Comparison of ENCODE assay signal across 27 cellular contexts in the genomic region with DNA sequence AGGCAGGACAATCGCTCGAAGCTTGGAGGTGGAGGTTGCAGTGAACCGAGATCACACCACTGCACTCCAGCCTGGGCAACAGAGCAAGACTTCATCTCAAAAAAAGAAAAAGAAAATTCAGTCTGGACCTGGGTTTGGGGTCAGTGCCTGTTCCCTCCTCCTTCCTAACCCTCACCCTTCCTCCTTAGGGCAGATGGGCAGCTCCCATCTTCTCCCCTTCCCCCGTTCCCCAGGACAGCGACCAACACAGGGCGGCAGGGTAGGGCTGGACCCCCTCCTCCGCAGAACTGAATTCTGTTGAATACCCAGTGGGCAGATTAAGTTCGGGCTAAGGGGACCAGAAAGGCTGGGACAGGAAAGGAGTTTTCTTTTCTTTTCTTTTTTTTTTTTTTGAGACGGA. TPM values are rescaled to one million over a fixed set of nuclear protein-coding genes. Genes with fewer than 3 reads are reported as not detected.
A peak's percentile ranks its signal among the peaks of the same experiment; 100 is the strongest.
DNase-seq lines count a peak whose midpoint lies in the region; ATAC-seq and TF ChIP-seq lines count a peak whose summit lies in the region.
"Had no signal": no experiment of that assay in that cellular context is flagged by ENCODE, and none has a peak within 500 bp of the region (broad histone marks: within the 10 kb centered on the region; RNA-seq: fewer than 3 reads in every experiment).

No MANE protein-coding gene starts in this region.

- TF ChIP-seq POLR2A in tibial nerve (IDR thresholded peaks at IDR 0.05) (no peak), breast epithelium (IDR thresholded peaks at IDR 0.05) (no peak)

- H3K9me3 ChIP-seq in BLaER1 = no peaks in the 10 kb centered on the region
- H3K9me3 ChIP-seq in CD8-positive, alpha-beta T cell (ENCODE audit: low read length) = no peaks in the 10 kb centered on the region
- no peaks in the 10 kb centered on the region for H3K9me3 ChIP-seq in tibial nerve
- no peaks in the 10 kb centered on the region for H3K9me3 ChIP-seq in breast epithelium
- H3K9me3 ChIP-seq: SJSA1, stomach, upper lobe of left lung had no signal

- peak overlapping the region; percentile 91 for H3K4me2 ChIP-seq in BLaER1

- H3K27me3 Mint-ChIP-seq in CD8-positive, alpha-beta T cell (ENCODE audit: low read depth) = no peaks in the 10 kb centered on the region
- H3K27me3 Mint-ChIP-seq in T-cell (no peaks in the 10 kb centered on the region), immature natural killer cell (ENCODE audit: low read depth in 3 of 3) (peaks cover 6 to 15% (median 13%) of the 10 kb centered on the region in 3 donors)
- H3K27me3 Mint-ChIP-seq: progenitor cell of endocrine pancreas had no signal

- no peak overlapping the region for H3K27ac Mint-ChIP-seq in CD8-positive, alpha-beta T cell
- H3K27ac Mint-ChIP-seq in T-cell (no peak overlapping the region), immature natural killer cell (no peak overlapping the region)
- H3K27ac Mint-ChIP-seq: HFFc6 had no signal

- H3K9ac ChIP-seq in BLaER1 = no peak overlapping the region

- TF ChIP-seq CTCF in CD8-positive, alpha-beta T cell (IDR thresholded peaks at IDR 0.05) = no peak
- TF ChIP-seq CTCF in tibial nerve (IDR thresholded peaks at IDR 0.05) (no peak), breast epithelium (IDR thresholded peaks at IDR 0.05) (no peak)

- intact Hi-C loops in CD8-positive, alpha-beta T cell (cut with DNase I, micrococcal nuclease) = no loop called here
- intact Hi-C loops in breast epithelium (cut with DNase I; ENCODE audit: low total_unique reads) = no loop called here

- TF ChIP-seq EP300 in tibial nerve (IDR thresholded peaks at IDR 0.05) = no peak

- peaks cover 27% of the 10 kb centered on the region for H3K4me1 Mint-ChIP-seq in CD8-positive, alpha-beta T cell (ENCODE audit: low read depth)
- H3K4me1 Mint-ChIP-seq in T-cell = peaks cover 14 to 22% (median 20%) of the 10 kb centered on the region in 3 donors
- H3K4me1 Mint-ChIP-seq in immature natural killer cell = peaks cover 10 to 18% of the 10 kb centered on the region in 2 donors

- H3K36me3 ChIP-seq in BLaER1 (peaks cover 15% of the 10 kb centered on the region; the same call in 1 of the 2 replicates), tibial nerve (peaks cover 0 to 14% (median 0%) of the 10 kb centered on the region in 3 donors), breast epithelium (no peaks in the 10 kb centered on the region)
- no peaks in the 10 kb centered on the region for H3K36me3 ChIP-seq in CD8-positive, alpha-beta T cell (ENCODE audit: insufficient read depth, low read length)

- H3K4me3 ChIP-seq in BLaER1 (no peak overlapping the region), tibial nerve (no peak overlapping the region), breast epithelium (no peak overlapping the region)
- H3K4me3 ChIP-seq in CD8-positive, alpha-beta T cell (ENCODE audit: low read depth, low read length) = no peak overlapping the region

- H3K27me3 ChIP-seq in BLaER1 = no peaks in the 10 kb centered on the region
- H3K27me3 ChIP-seq in CD8-positive, alpha-beta T cell (ENCODE audit: insufficient read depth, low read length) = no peaks in the 10 kb centered on the region
- H3K27me3 ChIP-seq in tibial nerve = no peaks in the 10 kb centered on the region
- H3K27me3 ChIP-seq in breast epithelium = no peaks in the 10 kb centered on the region
- H3K27me3 ChIP-seq: SJSA1, stomach, upper lobe of left lung had no signal

- H3K4me1 ChIP-seq in BLaER1 = peaks cover 59% of the 10 kb centered on the region
- peaks cover 20% of the 10 kb centered on the region for H3K4me1 ChIP-seq in CD8-positive, alpha-beta T cell (ENCODE audit: insufficient read depth, low read length)
- peaks cover 0 to 25% (median 9%) of the 10 kb centered on the region in 4 donors for H3K4me1 ChIP-seq in tibial nerve
- peaks cover 11 to 18% of the 10 kb centered on the region in 2 donors for H3K4me1 ChIP-seq in breast epithelium

- no peak for DNase-seq in CD8-positive, alpha-beta T cell
- DNase-seq in T-cell (no peak), immature natural killer cell (no peak), tibial nerve (ENCODE audit: low spot score in 2 of 2) (no peak), breast epithelium (ENCODE audit: low spot score in 2 of 2) (no peak), NAMALWA (ENCODE audit: low spot score) (no peak)
- DNase-seq: activated gamma-delta T cell; DMS 273 treated with DMSO at 0.1 percent for 48 hours; HFFc6; IMR-90; NCI-H1436 treated with DMSO at 0.1 percent for 48 hours; NCI-H2171 treated with DMSO at 0.1 percent for 48 hours; NCI-H69; PC-3; stimulated activated CD4-positive, alpha-beta T cell treated with anti-CD3 and anti-CD28 coated beads, Interleukin-2, amount 100 ng/mL, for 24 hours; stomach; T-helper 9 cell had no signal

- H3K27ac ChIP-seq in BLaER1 (no peak overlapping the region), tibial nerve (no peak overlapping the region), breast epithelium (no peak overlapping the region)
- no peak overlapping the region for H3K27ac ChIP-seq in CD8-positive, alpha-beta T cell (ENCODE audit: low read depth, low read length)
- H3K27ac ChIP-seq: SJSA1 had no signal

- WGBS in tibial nerve, 2 donors = 92% methylated on average over 9 of the region's 9 CpGs

- POLR2A ChIA-PET in CD8-positive, alpha-beta T cell (lab: Charles Lee) = interaction anchor here (1.1 to 1.5 kb wide), 3 partner anchors 8 to 24 kb away, joined by 3 to 6 read pairs (median 6); a partner anchor contains a TSS
- POLR2A ChIA-PET in T-cell (lab: Charles Lee) = interaction anchor here in 1 of 2 donors (0.5 kb wide), 1 partner anchor 28 kb away, joined by 6 read pairs; no protein-coding TSS in a partner anchor

- no peak for ATAC-seq in CD8-positive, alpha-beta T cell
- ATAC-seq in T-cell (replicated peaks in 1 of 4) = no peak
- ATAC-seq: activated CD4-positive, CD25-positive, alpha-beta regulatory T cell treated with anti-CD3 and anti-CD28 coated beads, Interleukin-2, amount 50 U/mL, for 24 hours; PC-3 had no signal

- H3K4me3 Mint-ChIP-seq in CD8-positive, alpha-beta T cell = peak overlapping the region; percentile 37
- H3K4me3 Mint-ChIP-seq in T-cell (peak overlapping the region; percentile 28 to 71 (median 39)), immature natural killer cell (peak overlapping the region in 4 of 5 donors; percentile 17 to 55 (median 34))

- H4K20me1 ChIP-seq in BLaER1 = peaks cover 18% of the 10 kb centered on the region; the same call in 1 of the 2 replicates

- no peaks in the 10 kb centered on the region for H3K9me3 Mint-ChIP-seq in CD8-positive, alpha-beta T cell
- H3K9me3 Mint-ChIP-seq in T-cell (no peaks in the 10 kb centered on the region), immature natural killer cell (peaks cover 0 to 2% (median 0%) of the 10 kb centered on the region in 6 donors)
- H3K9me3 Mint-ChIP-seq: HFFc6 had no signal

- CTCF ChIA-PET in CD8-positive, alpha-beta T cell (lab: Charles Lee) = interaction anchor here (1.5 to 3.7 kb wide), 2 partner anchors 9 to 17 kb away, joined by 3 to 25 read pairs; no protein-coding TSS in a partner anchor
- CTCF ChIA-PET in T-cell (lab: Charles Lee) = interaction anchor here (1.2 to 1.4 kb wide), 2 partner anchors 9 to 14 kb away, joined by 3 read pairs; no protein-coding TSS in a partner anchor

- H3K36me3 Mint-ChIP-seq in CD8-positive, alpha-beta T cell = peaks cover 13% of the 10 kb centered on the region
- H3K36me3 Mint-ChIP-seq in T-cell (peaks cover 2% of the 10 kb centered on the region), immature natural killer cell (peaks cover 0 to 8% (median 5%) of the 10 kb centered on the region in 3 donors)

RNA-seq across cellular contexts. Expression of a gene that starts 1.5 kb away (rescaled TPM):
- total RNA-seq in CD8-positive, alpha-beta T cell = 10 to 100 TPM in 1 of 2 experiments, 1 to 10 TPM in 1; 9.3 to 12.6 TPM
- total RNA-seq in T-cell (10 to 100 TPM; 22.4 to 40.9 (median 34.7) TPM), tibial nerve (10 to 100 TPM; 43.1 to 58.8 (median 53.0) TPM), breast epithelium (10 to 100 TPM; 34.4 to 40.4 (median 36.3) TPM)
- 10 to 100 TPM; 10.0 to 12.4 (median 11.8) TPM for polyA plus RNA-seq in immature natural killer cell

RNA-seq across cellular contexts. Expression of a gene that starts 16.0 kb away (rescaled TPM):
- total RNA-seq in CD8-positive, alpha-beta T cell = 10 to 100 TPM; 17.3 to 17.9 TPM
- total RNA-seq in T-cell = 1 to 10 TPM; 4.0 to 8.1 (median 6.9) TPM
- under 1 TPM in 2 of 3 donors, not detected in 1; 0.07 to 0.10 TPM for polyA plus RNA-seq in immature natural killer cell
- total RNA-seq in tibial nerve = 1 to 10 TPM in 1 of 4 donors, under 1 TPM in 3; 0.84 to 1.3 (median 0.94) TPM
- total RNA-seq in breast epithelium = 1 to 10 TPM in 2 of 3 donors, under 1 TPM in 1; 0.32 to 9.8 (median 4.9) TPM

RNA-seq across cellular contexts. Expression of a gene that starts 24.4 kb away (rescaled TPM):
- total RNA-seq in CD8-positive, alpha-beta T cell = 10 to 100 TPM; 48.8 to 49.6 TPM
- 10 to 100 TPM; 61.2 to 95.6 (median 91.2) TPM for total RNA-seq in T-cell
- 100 to 1,000 TPM; 163 to 196 (median 195) TPM for polyA plus RNA-seq in immature natural killer cell
- 100 to 1,000 TPM; 139 to 290 (median 159) TPM for total RNA-seq in tibial nerve
- total RNA-seq in breast epithelium = 100 to 1,000 TPM; 148 to 256 (median 220) TPM

RNA-seq across cellular contexts. Expression of a gene that starts 57.9 kb away (rescaled TPM):
- total RNA-seq in CD8-positive, alpha-beta T cell = not detected
- total RNA-seq in T-cell (not detected), tibial nerve (not detected), breast epithelium (not detected)
- polyA plus RNA-seq in immature natural killer cell = not detected
- total RNA-seq: HFFc6, IMR-90, kidney epithelial cell, lung microvascular endothelial cell, MCF 10A, myocyte, PC-3, progenitor cell of endocrine pancreas, SJSA1, stomach, upper lobe of left lung had no signal
- polyA plus RNA-seq: BJ, IMR-90, stomach had no signal
